ENCODE assay signal across 8 cellular contexts in the genomic region with DNA sequence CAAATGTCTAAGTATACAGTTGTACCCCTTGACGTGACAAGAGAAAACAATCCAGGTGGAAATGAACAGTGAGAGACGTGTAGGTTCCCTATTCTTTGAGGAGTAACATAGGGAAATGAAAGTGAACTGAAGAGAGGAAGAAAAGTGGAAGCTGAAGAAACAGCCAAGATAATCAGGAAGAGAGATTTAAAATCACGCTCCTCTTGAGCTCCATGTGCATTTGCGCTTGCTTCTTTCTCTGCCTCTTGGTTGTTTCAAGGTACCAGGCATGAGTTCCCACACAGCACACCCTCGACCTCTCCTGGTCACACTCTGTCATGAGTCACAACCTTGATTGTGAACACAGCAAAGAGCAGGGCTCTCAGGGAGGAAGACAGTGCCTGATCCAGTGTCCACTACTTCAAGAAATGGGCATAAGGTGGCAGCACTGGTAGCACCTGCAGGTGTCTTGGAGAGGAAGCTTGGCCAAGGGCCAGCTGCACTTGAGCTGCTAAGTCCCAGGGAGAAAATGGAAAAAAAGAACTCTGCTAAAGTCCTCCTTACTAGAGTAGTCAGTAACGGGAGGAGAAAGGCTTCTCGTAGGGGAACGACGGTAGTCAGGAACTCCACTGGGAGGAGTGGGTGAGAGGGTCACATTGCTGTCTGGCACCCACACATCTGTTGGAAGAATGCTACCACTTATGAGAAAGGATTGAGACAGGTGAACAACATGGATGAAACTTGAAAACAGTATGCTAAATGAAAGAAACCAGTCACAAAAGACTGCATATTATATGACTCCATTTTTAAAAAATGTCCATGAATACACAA. TPM values are rescaled to one million over a fixed set of nuclear protein-coding genes. Genes with fewer than 3 reads are reported as not detected.
DNase-seq lines count a peak whose midpoint lies in the region; ATAC-seq lines count a peak whose summit lies in the region.

No MANE protein-coding gene starts in this region.

- no peaks in the 10 kb centered on the region for H3K36me3 Mint-ChIP-seq in activated naive CD4-positive, alpha-beta T cell treated with anti-CD3 and anti-CD28 coated beads, Interleukin-2, amount 50 U/mL, for 24 hours

- H3K9me3 Mint-ChIP-seq in activated naive CD4-positive, alpha-beta T cell treated with anti-CD3 and anti-CD28 coated beads, Interleukin-2, amount 50 U/mL, for 24 hours, result no peaks in the 10 kb centered on the region

- peak overlapping the region; percentile 80 for H3K27ac Mint-ChIP-seq in activated naive CD4-positive, alpha-beta T cell treated with anti-CD3 and anti-CD28 coated beads, Interleukin-2, amount 50 U/mL, for 24 hours

- H3K4me3 ChIP-seq in SJSA1, result no peak overlapping the region

- H3K4me1 Mint-ChIP-seq in activated naive CD4-positive, alpha-beta T cell treated with anti-CD3 and anti-CD28 coated beads, Interleukin-2, amount 50 U/mL, for 24 hours, result peaks cover 16% of the 10 kb centered on the region

- ATAC-seq in GM21825 (IDR thresholded peaks at IDR 0.05; ENCODE audit: unreplicated experiment) (peak; percentile 91), Right ventricle myocardium inferior (peak; percentile 95), GM21515 (IDR thresholded peaks at IDR 0.05; ENCODE audit: unreplicated experiment) (no peak)

- no peaks in the 10 kb centered on the region for H3K27me3 ChIP-seq in SJSA1 (replicated peaks)

- intact Hi-C loops in Right ventricle myocardium inferior (cut with DNase I), result loop anchor here (1.0 kb wide), 2 partner anchors 75 to 112 kb away; no protein-coding TSS in a partner anchor

- H3K4me3 Mint-ChIP-seq in activated naive CD4-positive, alpha-beta T cell treated with anti-CD3 and anti-CD28 coated beads, Interleukin-2, amount 50 U/mL, for 24 hours, result peak overlapping the region; percentile 37

- no peaks in the 10 kb centered on the region for H3K36me3 ChIP-seq in SJSA1

- H3K27ac ChIP-seq in SJSA1, result no peak overlapping the region

- no peaks in the 10 kb centered on the region for H3K9me3 ChIP-seq in SJSA1 (replicated peaks)

- peaks cover 5% of the 10 kb centered on the region; the same call in 1 of the 2 replicates for H3K4me1 ChIP-seq in SJSA1 (replicated peaks)

- no peaks in the 10 kb centered on the region for H3K27me3 Mint-ChIP-seq in activated naive CD4-positive, alpha-beta T cell treated with anti-CD3 and anti-CD28 coated beads, Interleukin-2, amount 50 U/mL, for 24 hours

- DNase-seq in DMS 273 (lab: John Stamatoyannopoulos, UW; ENCODE audit: unreplicated experiment) (peak; percentile 91), MV-4-11 (lab: John Stamatoyannopoulos, UW) (peak; percentile 87), SJSA1 (ENCODE audit: low read depth in 1 of 2, low spot score in 2 of 2) (peak; percentile 52 to 67), Right ventricle myocardium inferior (ENCODE audit: missing footprints) (peak; percentile 84), pons (ENCODE audit: low spot score) (peak; percentile 79)

RNA-seq across cellular contexts. Expression of a gene that starts 18.3 kb away (rescaled TPM):
- 22.2 and 23.4 TPM in 2 replicates for total RNA-seq in SJSA1 (2014; rRNA removed; shearing (Covaris generic))
- 27.5 TPM for total RNA-seq in Right ventricle myocardium inferior
